Comparison of ENCODE assay signal across 16 cellular contexts in genomic region chr14:96497087-96497486, GRCh38. TPM values are rescaled to one million over a fixed set of nuclear protein-coding genes. Genes with fewer than 3 reads are reported as not detected.
DNase-seq lines count a peak whose midpoint lies in the region; ATAC-seq and TF ChIP-seq lines count a peak whose summit lies in the region.
"Had no signal": no experiment of that assay in that cellular context is flagged by ENCODE, and none has a peak within 500 bp of the region (broad histone marks: within the 10 kb centered on the region; RNA-seq: fewer than 3 reads in every experiment).

No MANE protein-coding gene starts in this region.

- H3K4me1 ChIP-seq in BLaER1 treated with 17β-estradiol and CSF1 and Interleukin-3, amounts not matched to agents 10 nM and 100 nM: peaks cover 49 to 76% (median 59%) of the 10 kb centered on the region in 10 experiments
- H3K4me1 ChIP-seq in PC-3 (ENCODE audit: insufficient read depth, low read length) (peaks cover 15% of the 10 kb centered on the region), left lung (peaks cover 0 to 9% of the 10 kb centered on the region in 2 donors)
- H3K4me1 ChIP-seq: uterus had no signal

- no peaks in the 10 kb centered on the region for H3K9me3 ChIP-seq in BLaER1 treated with 17β-estradiol and CSF1 and Interleukin-3, amounts not matched to agents 10 nM and 100 nM (replicated peaks in 1 of 11)
- H3K9me3 ChIP-seq in PC-3 (ENCODE audit: low read length) (no peaks in the 10 kb centered on the region), left lung (no peaks in the 10 kb centered on the region)
- H3K9me3 ChIP-seq: lower lobe of right lung, spleen, uterus had no signal

- peaks cover 12% of the 10 kb centered on the region for H3K79me2 ChIP-seq in PC-3 (ENCODE audit: low read length)

- no peaks in the 10 kb centered on the region for H3K27me3 ChIP-seq in BLaER1 treated with 17β-estradiol and CSF1 and Interleukin-3, amounts not matched to agents 10 nM and 100 nM
- no peaks in the 10 kb centered on the region for H3K27me3 ChIP-seq in PC-3 (ENCODE audit: low read length)
- H3K27me3 ChIP-seq in left lung: no peaks in the 10 kb centered on the region
- H3K27me3 ChIP-seq: cardiac muscle cell, spleen, uterus had no signal

- H3K4me3 ChIP-seq in BLaER1 treated with 17β-estradiol and CSF1 and Interleukin-3, amounts not matched to agents 10 nM and 100 nM: peak overlapping the region in 3 of 10 experiments; percentile 14 to 30 (median 29); a peak in 3 of 20 replicates
- no peak overlapping the region for H3K4me3 ChIP-seq in PC-3 (ENCODE audit: low read length)
- H3K4me3 ChIP-seq in left lung: no peak overlapping the region
- H3K4me3 ChIP-seq: cardiac muscle cell, lower lobe of right lung, spleen, uterus had no signal

- TF ChIP-seq CTCF in PC-3 (conservative IDR thresholded peaks at IDR 0.05; ENCODE audit: low read depth, low read length): no peak
- TF ChIP-seq CTCF in left lung (IDR thresholded peaks at IDR 0.05): no peak

- ATAC-seq in GM18867 (IDR thresholded peaks at IDR 0.05; ENCODE audit: unreplicated experiment): peak; percentile 50
- ATAC-seq in HG02870 (IDR thresholded peaks at IDR 0.05; ENCODE audit: unreplicated experiment): peak; percentile 37
- ATAC-seq in PC-3: no peak
- ATAC-seq in HG02981 (IDR thresholded peaks at IDR 0.05; ENCODE audit: unreplicated experiment): no peak
- ATAC-seq in left lung: no peak
- ATAC-seq: lower lobe of right lung had no signal

- H3K27ac ChIP-seq in BLaER1 treated with 17β-estradiol and CSF1 and Interleukin-3, amounts not matched to agents 10 nM and 100 nM: peak overlapping the region in 8 of 11 experiments; percentile 4 to 46 (median 30); a peak in 11 of 22 replicates
- H3K27ac ChIP-seq in PC-3 (ENCODE audit: low read length) (no peak overlapping the region), left lung (no peak overlapping the region)
- H3K27ac ChIP-seq: cardiac muscle cell, lower lobe of right lung, spleen, uterus had no signal

- DNase-seq in PC-3: peak; percentile 49
- DNase-seq in SHP77 treated with DMSO at 0.1 percent for 48 hours (lab: John Stamatoyannopoulos, UW): no peak
- DNase-seq in left lung: no peak
- DNase-seq in NCI-H187 (lab: John Stamatoyannopoulos, UW): no peak
- DNase-seq: activated CD4-positive, alpha-beta T cell treated with anti-CD3 and anti-CD28 coated beads for 4 hours; lower lobe of right lung; NCI-H1105 treated with DMSO at 0.1 percent for 48 hours; NCI-H526; occipital lobe; spleen; uterus had no signal

- POLR2A ChIA-PET in PC-3 (lab: Charles Lee; ENCODE audit: unreplicated experiment): no interaction called here

- peak overlapping the region; percentile 44 to 87 (median 76) for H3K4me2 ChIP-seq in BLaER1 treated with 17β-estradiol and CSF1 and Interleukin-3, amounts not matched to agents 10 nM and 100 nM
- H3K4me2 ChIP-seq in PC-3 (ENCODE audit: low read length): peak overlapping the region; percentile 51; the same call in 1 of the 2 replicates

- CTCF ChIA-PET in PC-3 (lab: Charles Lee): no interaction called here

- no TSS peak for BruUV-seq in PC-3 (replicated peaks; lab: Mats Ljungman, UMichigan)

- intact Hi-C loops in PC-3 (cut with micrococcal nuclease) (no loop called here), left lung (cut with DNase I) (no loop called here)

- peak overlapping the region in 3 of 11 experiments; percentile 0 to 16 (median 6); a peak in 2 of 22 replicates for H3K9ac ChIP-seq in BLaER1 treated with 17β-estradiol and CSF1 and Interleukin-3, amounts not matched to agents 10 nM and 100 nM
- no peak overlapping the region for H3K9ac ChIP-seq in PC-3 (ENCODE audit: low read length)

- H3K36me3 ChIP-seq in BLaER1 treated with 17β-estradiol and CSF1 and Interleukin-3, amounts not matched to agents 10 nM and 100 nM: no peaks in the 10 kb centered on the region
- H3K36me3 ChIP-seq in PC-3 (ENCODE audit: low read depth, low read length) (no peaks in the 10 kb centered on the region), left lung (no peaks in the 10 kb centered on the region)
- H3K36me3 ChIP-seq: cardiac muscle cell, lower lobe of right lung, spleen, uterus had no signal

- no peaks in the 10 kb centered on the region for H4K20me1 ChIP-seq in BLaER1 treated with 17β-estradiol and CSF1 and Interleukin-3, amounts not matched to agents 10 nM and 100 nM
- H4K20me1 ChIP-seq in PC-3 (ENCODE audit: low read length): no peaks in the 10 kb centered on the region

- H2AFZ ChIP-seq in PC-3 (ENCODE audit: low read length): no peak overlapping the region

- H3F3A ChIP-seq in PC-3 (ENCODE audit: low read length, unreplicated experiment): no peaks in the 10 kb centered on the region

- no peaks in the 10 kb centered on the region for H3K9me2 ChIP-seq in PC-3 (replicated peaks; ENCODE audit: low read length)

RNA-seq across cellular contexts. Expression of gene PAPOLA, which starts 5.1 kb away (rescaled TPM):
- total RNA-seq in PC-3 (2014; rRNA removed) (111 and 123 TPM in 2 replicates), left lung (100 to 1,000 TPM; 140 to 176 TPM)

Comparison
In these comparisons a context has a peak if more than half of its experiments do, and no peak if none do; other contexts are left out.
1. H3K27ac ChIP-seq: peak in BLaER1 treated with 17β-estradiol and CSF1 and Interleukin-3, amounts not matched to agents 10 nM and 100 nM (8 of 11); none in PC-3 (single experiment) and left lung (0 of 2).
2. ATAC-seq: peak in GM18867 (single experiment) and HG02870 (single experiment); none in PC-3 (single experiment), HG02981 (single experiment) and left lung (single experiment).